ENCODE assay signal across 1 cellular context in the genomic region with DNA sequence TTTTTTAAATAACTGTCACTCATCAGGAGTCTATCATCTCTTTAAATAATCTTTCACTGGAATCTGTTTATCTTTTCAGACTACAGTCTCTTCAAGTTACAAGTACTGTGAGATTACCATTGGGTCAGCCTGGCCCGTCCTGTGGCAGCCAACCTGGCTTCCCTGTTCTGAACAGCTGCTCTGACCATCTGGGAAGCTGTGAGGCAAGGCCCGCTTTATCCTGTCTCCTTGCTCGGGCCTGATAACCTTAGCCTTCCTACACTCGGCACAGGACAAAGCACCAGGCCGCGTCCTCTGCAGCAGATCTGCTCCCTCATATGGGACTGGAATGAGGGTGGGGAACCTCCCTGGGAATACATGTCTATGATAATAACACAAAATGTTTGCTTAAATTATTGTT.
TF ChIP-seq lines count a peak whose summit lies in the region.

No MANE protein-coding gene starts in this region.

TF ChIP-seq in endothelial cell of umbilical vein, 7 proteins besides CTCF, POLR2A, EP300 and RAD21 (continued from another document):
- TF ChIP-seq GATA2 (IDR thresholded peaks at IDR 0.05; ENCODE audit: insufficient read depth, insufficient read length, low read depth, low read length), result no peak
- no peak for TF ChIP-seq EZH2 (IDR thresholded peaks at IDR 0.05; ENCODE audit: borderline replicate concordance, low read depth, low read length, severe bottlenecking)
- no peak for TF ChIP-seq MAX (IDR thresholded peaks at IDR 0.05; ENCODE audit: insufficient read depth, insufficient read length)
- no peak for TF ChIP-seq JUN (IDR thresholded peaks at IDR 0.05; ENCODE audit: borderline replicate concordance, insufficient read depth, insufficient read length, low read depth)
